ENCODE assay signal across 20 cellular contexts in the genomic region with DNA sequence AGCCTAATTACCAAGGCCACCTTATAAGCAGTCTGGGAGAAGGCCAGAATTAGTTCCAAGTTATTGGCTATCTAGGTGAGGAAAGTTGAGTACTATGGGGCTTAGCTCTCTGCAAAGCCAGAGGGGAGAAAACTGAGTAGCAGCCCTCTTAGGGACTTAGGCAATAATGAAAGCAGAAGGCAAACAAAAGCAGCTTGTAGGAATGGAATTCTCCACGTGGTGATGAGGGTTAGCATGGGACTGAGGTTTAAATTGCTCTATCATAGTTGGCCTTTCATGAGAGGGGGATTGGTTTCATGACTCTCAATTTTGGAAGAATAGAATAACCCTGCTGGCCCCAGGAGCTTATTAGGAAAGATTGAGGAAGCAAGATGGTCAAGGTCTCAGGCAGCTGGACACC. TPM values are rescaled to one million over a fixed set of nuclear protein-coding genes. Genes with fewer than 3 reads are reported as not detected.
DNase-seq lines count a peak whose midpoint lies in the region; ATAC-seq, FAIRE-seq and TF ChIP-seq lines count a peak whose summit lies in the region.
"Had no signal": no experiment of that assay in that cellular context is flagged by ENCODE, and none has a peak within 500 bp of the region (broad histone marks: within the 10 kb centered on the region; RNA-seq: fewer than 3 reads in every experiment).

No MANE protein-coding gene starts in this region.

- H2AFZ ChIP-seq in H1 (ENCODE audit: low read length): peak overlapping the region; percentile 46; the same call in 1 of the 2 replicates

- no peaks in the 10 kb centered on the region for H3K9me3 Mint-ChIP-seq in activated naive CD8-positive, alpha-beta T cell treated with anti-CD3 and anti-CD28 coated beads for 36 hours
- H3K9me3 Mint-ChIP-seq in activated naive CD8-positive, alpha-beta T cell treated with anti-CD3 and anti-CD28 coated beads, Interleukin-2, amount 50 U/mL, for 24 hours: no peaks in the 10 kb centered on the region

- intact Hi-C loops in breast epithelium (cut with DNase I; ENCODE audit: low total_unique reads): no loop called here

- no peaks in the 10 kb centered on the region for H4K20me1 ChIP-seq in H1 (replicated peaks in 1 of 2; ENCODE audit: control insufficient read depth in 1 of 2, insufficient read depth in 2 of 2, low read length in 2 of 2)

- H3K56ac ChIP-seq in H1 (replicated peaks; ENCODE audit: insufficient read length, low read depth, low read length): no peak overlapping the region

- ATAC-seq in activated naive CD8-positive, alpha-beta T cell treated with anti-CD3 and anti-CD28 coated beads, Interleukin-2, amount 50 U/mL, for 24 hours: no peak
- ATAC-seq in GM18858 (IDR thresholded peaks at IDR 0.05; ENCODE audit: unreplicated experiment): no peak
- ATAC-seq: body of pancreas; naive thymus-derived CD4-positive, alpha-beta T cell had no signal

- no peak overlapping the region for H3K9ac ChIP-seq in H1 (replicated peaks in 1 of 4; ENCODE audit: extremely low read depth in 1 of 4, low read depth in 3 of 4, low read length in 3 of 4)

- no peaks in the 10 kb centered on the region; the same call in 1 of the 2 replicates for H3K23me2 ChIP-seq in H1 (ENCODE audit: low read depth, low read length)

- H2BK5ac ChIP-seq in H1 (ENCODE audit: low read depth, low read length): no peak overlapping the region

- H2BK20ac ChIP-seq in H1 (ENCODE audit: low read length): no peak overlapping the region

- H3K36me3 ChIP-seq in H1 (ENCODE audit: control insufficient read depth in 2 of 4, insufficient read depth in 4 of 4, low read length in 3 of 4) (no peaks in the 10 kb centered on the region), breast epithelium (no peaks in the 10 kb centered on the region)
- H3K36me3 ChIP-seq: stomach, vagina had no signal

- H3K27me3 ChIP-seq in H1 (replicated peaks in 1 of 4; ENCODE audit: control insufficient read depth in 3 of 4, extremely low read depth in 1 of 4, insufficient read depth in 3 of 4, low read length in 3 of 4): no peaks in the 10 kb centered on the region; a peak in 1 of 7 replicates
- no peaks in the 10 kb centered on the region for H3K27me3 ChIP-seq in breast epithelium
- H3K27me3 ChIP-seq: body of pancreas, stomach, vagina had no signal

- no peak overlapping the region for H2BK120ac ChIP-seq in H1 (replicated peaks; ENCODE audit: low read depth, low read length)

- no peak overlapping the region for H4K5ac ChIP-seq in H1 (ENCODE audit: insufficient read length, low read depth, low read length)

- WGBS in H1 (ENCODE audit: extremely low coverage in 1 of 2, insufficient coverage in 1 of 2, insufficient read length in 1 of 2, insufficient replicate concordance in 2 of 2, low coverage in 1 of 2, low lambda C conversion rate in 2 of 2, missing lambda C conversion rate in 1 of 2), 2 experiments: 30% methylated on average over 1 of the region's 1 CpG; no CpG with 5 or more reads in 1 of the 2 experiments

- H3K14ac ChIP-seq in H1 (ENCODE audit: insufficient read length): no peak overlapping the region

- H3K4me3 Mint-ChIP-seq in activated naive CD8-positive, alpha-beta T cell treated with anti-CD3 and anti-CD28 coated beads for 36 hours: no peak overlapping the region
- no peak overlapping the region for H3K4me3 Mint-ChIP-seq in activated naive CD8-positive, alpha-beta T cell treated with anti-CD3 and anti-CD28 coated beads, Interleukin-2, amount 50 U/mL, for 24 hours

- CTCF ChIA-PET in H1 (lab: Charles Lee; ENCODE audit: partially characterized antibody): interaction anchor here (0.6 to 11.3 kb wide), 12 partner anchors 8 to 253 kb away, joined by 3 to 133 read pairs (median 3); no protein-coding TSS in a partner anchor

- H3K23ac ChIP-seq in H1 (ENCODE audit: insufficient read length): no peak overlapping the region

- no peak overlapping the region for H3K4ac ChIP-seq in H1 (replicated peaks; ENCODE audit: insufficient read length, low read depth, low read length)

- no peak overlapping the region for H3K18ac ChIP-seq in H1 (ENCODE audit: extremely low read depth, low read length)

- no peak overlapping the region for H2BK12ac ChIP-seq in H1 (ENCODE audit: low read depth, low read length)

- POLR2A ChIA-PET in H1 (lab: Charles Lee; ENCODE audit: partially characterized antibody): interaction anchor here (0.6 to 0.8 kb wide), 2 partner anchors 12 to 43 kb away, joined by 3 read pairs; no protein-coding TSS in a partner anchor

- no peak for TF ChIP-seq CTCF in NB4 (IDR thresholded peaks at IDR 0.05; ENCODE audit: low read depth, low read length)
- no peak for TF ChIP-seq CTCF in H1 (IDR thresholded peaks at IDR 0.05; ENCODE audit: control extremely low read depth in 1 of 3, insufficient read depth in 1 of 3, low read depth in 1 of 3, low read length in 3 of 3)
- no peak for TF ChIP-seq CTCF in breast epithelium (IDR thresholded peaks at IDR 0.05)

- no peak for TF ChIP-seq POLR2A in NB4 (IDR thresholded peaks at IDR 0.05; ENCODE audit: extremely low read depth, insufficient read length)
- TF ChIP-seq POLR2A in H1 (IDR thresholded peaks at IDR 0.05; ENCODE audit: control extremely low read depth in 1 of 2, low read depth in 2 of 2, low read length in 2 of 2): no peak
- no peak for TF ChIP-seq POLR2A in breast epithelium (IDR thresholded peaks at IDR 0.05)

- no peak overlapping the region for H4K8ac ChIP-seq in H1 (ENCODE audit: extremely low read depth, insufficient read depth, low read length)

- H2BK15ac ChIP-seq in H1 (ENCODE audit: low read length): no peak overlapping the region

- TF ChIP-seq EP300 in H1 (IDR thresholded peaks at IDR 0.05; ENCODE audit: borderline replicate concordance in 1 of 2, low read depth in 2 of 2, low read length in 2 of 2): no peak

- no peak overlapping the region; a peak in 1 of 4 replicates for H3K4me2 ChIP-seq in H1 (ENCODE audit: insufficient read depth in 1 of 2, low read depth in 2 of 2, low read length in 2 of 2)

- DNase-seq in activated naive CD8-positive, alpha-beta T cell treated with anti-CD3 and anti-CD28 coated beads for 36 hours: no peak
- no peak for DNase-seq in activated naive CD8-positive, alpha-beta T cell treated with anti-CD3 and anti-CD28 coated beads, Interleukin-2, amount 50 U/mL, for 24 hours
- DNase-seq in NB4 (ENCODE audit: low read depth): peak; percentile 11
- no peak for DNase-seq in H1 (ENCODE audit: low read depth in 1 of 2, low spot score in 2 of 2)
- DNase-seq in activated T-cell treated with anti-CD3 and anti-CD28 coated beads for 4 hours: no peak
- DNase-seq in stimulated activated CD4-positive, alpha-beta T cell treated with anti-CD3 and anti-CD28 coated beads, Interleukin-2, amount 100 ng/mL, for 48 hours: no peak
- DNase-seq in breast epithelium (ENCODE audit: low spot score in 2 of 2): no peak
- DNase-seq: body of pancreas; Caco-2; cortex of kidney; GDM1; naive thymus-derived CD4-positive, alpha-beta T cell; NCI-H2029 treated with DMSO at 0.1 percent for 48 hours; NCI-H524 treated with DMSO at 0.1 percent for 48 hours; psoas muscle; stomach had no signal

- H3K9me3 ChIP-seq in H1 (ENCODE audit: insufficient read depth in 2 of 2, low read depth in 1 of 2, low read length in 1 of 2): no peaks in the 10 kb centered on the region
- no peaks in the 10 kb centered on the region for H3K9me3 ChIP-seq in breast epithelium
- H3K9me3 ChIP-seq: body of pancreas, Caco-2, psoas muscle, stomach, vagina had no signal

- H3K4me1 ChIP-seq in H1 (replicated peaks in 1 of 4; ENCODE audit: control insufficient read depth in 3 of 4, insufficient read depth in 4 of 4, low read length in 3 of 4): no peaks in the 10 kb centered on the region
- H3K4me1 ChIP-seq in breast epithelium: no peaks in the 10 kb centered on the region
- H3K4me1 ChIP-seq: body of pancreas, Caco-2, psoas muscle, vagina had no signal

- peaks cover 4% of the 10 kb centered on the region for H3K36me3 Mint-ChIP-seq in activated naive CD8-positive, alpha-beta T cell treated with anti-CD3 and anti-CD28 coated beads for 36 hours
- no peaks in the 10 kb centered on the region for H3K36me3 Mint-ChIP-seq in activated naive CD8-positive, alpha-beta T cell treated with anti-CD3 and anti-CD28 coated beads, Interleukin-2, amount 50 U/mL, for 24 hours (ENCODE audit: low read depth)

- H4K91ac ChIP-seq in H1 (replicated peaks; ENCODE audit: insufficient read length, low read length): no peak overlapping the region

- H3K27ac ChIP-seq in H1 (ENCODE audit: low read depth, low read length) (no peak overlapping the region), breast epithelium (no peak overlapping the region)
- H3K27ac ChIP-seq: body of pancreas, epithelial cell of prostate, psoas muscle, stomach, vagina had no signal

- no peaks in the 10 kb centered on the region for H3K27me3 Mint-ChIP-seq in activated naive CD8-positive, alpha-beta T cell treated with anti-CD3 and anti-CD28 coated beads for 36 hours
- no peaks in the 10 kb centered on the region for H3K27me3 Mint-ChIP-seq in activated naive CD8-positive, alpha-beta T cell treated with anti-CD3 and anti-CD28 coated beads, Interleukin-2, amount 50 U/mL, for 24 hours
- H3K27me3 Mint-ChIP-seq: naive thymus-derived CD4-positive, alpha-beta T cell had no signal

- no peaks in the 10 kb centered on the region for H3K79me2 ChIP-seq in H1 (ENCODE audit: control insufficient read depth in 1 of 2, insufficient read depth in 2 of 2, low read length in 2 of 2)

- no peak for TF ChIP-seq RAD21 in H1 (IDR thresholded peaks at IDR 0.05 in 1 of 2, conservative IDR thresholded peaks at IDR 0.05 in 1 of 2; ENCODE audit: low read depth in 2 of 2, low read length in 2 of 2)

- H3K79me1 ChIP-seq in H1 (ENCODE audit: low read depth, low read length): no peaks in the 10 kb centered on the region

- H2AK5ac ChIP-seq in H1 (ENCODE audit: low read depth, low read length): no peak overlapping the region

- H3K27ac Mint-ChIP-seq in activated naive CD8-positive, alpha-beta T cell treated with anti-CD3 and anti-CD28 coated beads for 36 hours: peak overlapping the region; percentile 45
- no peak overlapping the region for H3K27ac Mint-ChIP-seq in activated naive CD8-positive, alpha-beta T cell treated with anti-CD3 and anti-CD28 coated beads, Interleukin-2, amount 50 U/mL, for 24 hours

- no peak overlapping the region for H3K4me3 ChIP-seq in NB4 (ENCODE audit: low read depth, low read length)
- no peak overlapping the region for H3K4me3 ChIP-seq in H1 (ENCODE audit: extremely low read depth in 1 of 4, insufficient read depth in 2 of 4, low read depth in 3 of 4, low read length in 4 of 4)
- H3K4me3 ChIP-seq in breast epithelium: no peak overlapping the region
- H3K4me3 ChIP-seq: body of pancreas, lung, psoas muscle, stomach, vagina had no signal

- peaks cover 61% of the 10 kb centered on the region for H3K4me1 Mint-ChIP-seq in activated naive CD8-positive, alpha-beta T cell treated with anti-CD3 and anti-CD28 coated beads for 36 hours
- peaks cover 70% of the 10 kb centered on the region for H3K4me1 Mint-ChIP-seq in activated naive CD8-positive, alpha-beta T cell treated with anti-CD3 and anti-CD28 coated beads, Interleukin-2, amount 50 U/mL, for 24 hours

- FAIRE-seq in H1 (lab: Jason Lieb, UNC): no peak

RNA-seq across cellular contexts. Expression of gene UBE2J1, which starts 7.0 kb away (rescaled TPM):
- total RNA-seq in activated naive CD8-positive, alpha-beta T cell treated with anti-CD3 and anti-CD28 coated beads for 36 hours: 10 to 100 TPM; 28.8 to 29.0 TPM
- total RNA-seq in H1 (2021; fragmentation: NEBNext Ultra II Directional; extraction: Animal tissue kit (Norgen Biotek cat#: 25700)): 13.4 and 15.2 TPM in 2 replicates
- 4.5 and 8.5 TPM in 2 replicates for polyA plus RNA-seq in H1 (2011; rRNA removed)
- 8.4 TPM for polyA plus RNA-seq in H1 (2011; cell fraction: cytosol; rRNA removed)
- polyA plus RNA-seq in H1 (2011; cell fraction: nucleus; rRNA removed): 4.2 TPM
- 6.2 to 7.9 TPM (median 7.8 TPM) in 4 replicates for polyA plus RNA-seq in H1 (2012, experiment 1 of 2)
- 2.9 TPM for polyA plus RNA-seq in H1 (2012, experiment 2 of 2)
- polyA plus RNA-seq in H1 (2013, experiment 1 of 2): 13.5 TPM
- 12.9 TPM for polyA plus RNA-seq in H1 (2013, experiment 2 of 2)
- polyA minus RNA-seq in H1 (2011; rRNA and poly(A)+ RNA removed): 7.7 and 13.3 TPM in 2 replicates
- 4.8 TPM for polyA minus RNA-seq in H1 (2011; cell fraction: cytosol; rRNA and poly(A)+ RNA removed)
- 7.2 TPM for polyA minus RNA-seq in H1 (2011; cell fraction: nucleus; rRNA and poly(A)+ RNA removed)
- 10 to 100 TPM; 23.4 to 40.1 (median 34.4) TPM for total RNA-seq in breast epithelium

RNA-seq across cellular contexts. Expression of gene GABRR2, which starts 44.5 kb away (rescaled TPM):
- under 1 TPM in 1 of 2 experiments, not detected in 1; 0.12 TPM for total RNA-seq in activated naive CD8-positive, alpha-beta T cell treated with anti-CD3 and anti-CD28 coated beads for 36 hours
- total RNA-seq in H1 (2021; fragmentation: NEBNext Ultra II Directional; extraction: Animal tissue kit (Norgen Biotek cat#: 25700)): not detected in 2 replicates
- 0.09 TPM in 1 of 2 replicates, not detected in the other for polyA plus RNA-seq in H1 (2011; rRNA removed)
- polyA plus RNA-seq in H1 (2011; cell fraction: cytosol; rRNA removed): not detected
- 0.14 TPM for polyA plus RNA-seq in H1 (2011; cell fraction: nucleus; rRNA removed)
- polyA plus RNA-seq in H1 (2012, experiment 1 of 2): not detected in 4 replicates
- not detected for polyA plus RNA-seq in H1 (2012, experiment 2 of 2)
- 0.04 TPM for polyA plus RNA-seq in H1 (2013, experiment 1 of 2)
- not detected for polyA plus RNA-seq in H1 (2013, experiment 2 of 2)
- not detected in 2 replicates for polyA minus RNA-seq in H1 (2011; rRNA and poly(A)+ RNA removed)
- not detected for polyA minus RNA-seq in H1 (2011; cell fraction: cytosol; rRNA and poly(A)+ RNA removed)
- 0.40 TPM for polyA minus RNA-seq in H1 (2011; cell fraction: nucleus; rRNA and poly(A)+ RNA removed)
- total RNA-seq in breast epithelium: 1 to 10 TPM in 2 of 3 donors, under 1 TPM in 1; 0.32 to 3.3 (median 2.3) TPM
- polyA plus RNA-seq: naive thymus-derived CD4-positive, alpha-beta T cell had no signal

RNA-seq across cellular contexts. Expression of gene RRAGD, which starts 52.5 kb away (rescaled TPM):
- 10 to 100 TPM; 14.8 to 16.0 TPM for total RNA-seq in activated naive CD8-positive, alpha-beta T cell treated with anti-CD3 and anti-CD28 coated beads for 36 hours
- total RNA-seq in H1 (2021; fragmentation: NEBNext Ultra II Directional; extraction: Animal tissue kit (Norgen Biotek cat#: 25700)): 29.7 and 30.8 TPM in 2 replicates
- 3.2 and 7.2 TPM in 2 replicates for polyA plus RNA-seq in H1 (2011; rRNA removed)
- 7.5 TPM for polyA plus RNA-seq in H1 (2011; cell fraction: cytosol; rRNA removed)
- polyA plus RNA-seq in H1 (2011; cell fraction: nucleus; rRNA removed): 2.0 TPM
- 8.5 to 20.4 TPM (median 10.9 TPM) in 4 replicates for polyA plus RNA-seq in H1 (2012, experiment 1 of 2)
- polyA plus RNA-seq in H1 (2012, experiment 2 of 2): 6.3 TPM
- polyA plus RNA-seq in H1 (2013, experiment 1 of 2): 8.4 TPM
- 9.4 TPM for polyA plus RNA-seq in H1 (2013, experiment 2 of 2)
- 11.6 and 16.0 TPM in 2 replicates for polyA minus RNA-seq in H1 (2011; rRNA and poly(A)+ RNA removed)
- polyA minus RNA-seq in H1 (2011; cell fraction: cytosol; rRNA and poly(A)+ RNA removed): 8.2 TPM
- 7.1 TPM for polyA minus RNA-seq in H1 (2011; cell fraction: nucleus; rRNA and poly(A)+ RNA removed)
- total RNA-seq in breast epithelium: 10 to 100 TPM; 12.8 to 38.6 (median 23.9) TPM
